ENCODE assay signal across 8 cellular contexts in genomic region chr11:36564376-36565032, GRCh38. TPM values are rescaled to one million over a fixed set of nuclear protein-coding genes. Genes with fewer than 3 reads are reported as not detected.
DNase-seq lines count a peak whose midpoint lies in the region; ATAC-seq and TF ChIP-seq lines count a peak whose summit lies in the region.

No MANE protein-coding gene starts in this region.

- peak; percentile 68 for ATAC-seq in activated CD8-positive, alpha-beta memory T cell treated with anti-CD3 and anti-CD28 coated beads, Interleukin-2, amount 10 ng/mL, durations not matched to agents 7 days and 5 days
- peak; percentile 70 for ATAC-seq in HG02973 (IDR thresholded peaks at IDR 0.05; ENCODE audit: unreplicated experiment)
- ATAC-seq in thoracic aorta (ENCODE audit: insufficient number of reproducible peaks, low FRiP score, low read depth), result no peak

- TF ChIP-seq CTCF in esophagus muscularis mucosa (IDR thresholded peaks at IDR 0.05) (peak; percentile 66 to 72 (median 70)), thoracic aorta (IDR thresholded peaks at IDR 0.05) (peak; percentile 55)

- H3K27ac ChIP-seq in esophagus muscularis mucosa (replicated peaks in 1 of 4), result no peak overlapping the region
- H3K27ac ChIP-seq in thoracic aorta, result no peak overlapping the region

- intact Hi-C loops in esophagus muscularis mucosa (cut with DNase I), result loop anchor here (1.0 to 10.0 kb wide), 3 partner anchors 58 to 180 kb away; no protein-coding TSS in a partner anchor

- H3K9me3 ChIP-seq in esophagus muscularis mucosa (peaks cover 0 to 7% (median 0%) of the 10 kb centered on the region in 4 donors), thoracic aorta (no peaks in the 10 kb centered on the region)

- H3K4me1 ChIP-seq in esophagus muscularis mucosa, result peaks cover 0 to 7% (median 5%) of the 10 kb centered on the region in 4 donors
- peaks cover 0 to 5% of the 10 kb centered on the region in 2 donors for H3K4me1 ChIP-seq in thoracic aorta (ENCODE audit: control insufficient read depth in 1 of 2, low read depth in 2 of 2)

- WGBS in esophagus muscularis mucosa, result 2% methylated on average over 15 of the region's 15 CpGs

- peak overlapping the region; percentile 22 for H3K4me3 Mint-ChIP-seq in activated CD8-positive, alpha-beta memory T cell treated with anti-CD3 and anti-CD28 coated beads, Interleukin-2, amount 10 ng/mL, durations not matched to agents 7 days and 5 days

- peaks cover 9% of the 10 kb centered on the region for H3K4me1 Mint-ChIP-seq in activated CD8-positive, alpha-beta memory T cell treated with anti-CD3 and anti-CD28 coated beads, Interleukin-2, amount 10 ng/mL, durations not matched to agents 7 days and 5 days

- TF ChIP-seq POLR2A in esophagus muscularis mucosa (IDR thresholded peaks at IDR 0.05; ENCODE audit: low read depth), result no peak

- no peak for TF ChIP-seq EP300 in esophagus muscularis mucosa (IDR thresholded peaks at IDR 0.05)

- H3K36me3 ChIP-seq in esophagus muscularis mucosa (no peaks in the 10 kb centered on the region), thoracic aorta (no peaks in the 10 kb centered on the region)

- H3K27me3 ChIP-seq in esophagus muscularis mucosa, result no peaks in the 10 kb centered on the region
- no peaks in the 10 kb centered on the region for H3K27me3 ChIP-seq in thoracic aorta (replicated peaks; ENCODE audit: insufficient read depth)

- peak; percentile 61 for DNase-seq in activated CD8-positive, alpha-beta memory T cell treated with anti-CD3 and anti-CD28 coated beads, Interleukin-2, amount 10 ng/mL, durations not matched to agents 7 days and 5 days
- no peak for DNase-seq in activated CD8-positive, alpha-beta memory T cell treated with anti-CD3 and anti-CD28 coated beads for 24 hours
- DNase-seq in NCI-H446 (lab: John Stamatoyannopoulos, UW) (peak; percentile 53 to 77), esophagus muscularis mucosa (ENCODE audit: extremely low spot score) (no peak), myocyte (ENCODE audit: low read depth) (peak; percentile 82), thoracic aorta (ENCODE audit: low spot score) (no peak)
- peak; percentile 29 to 39 for DNase-seq in activated CD4-positive, alpha-beta T cell treated with anti-CD3 and anti-CD28 coated beads, Interleukin-2, amount 50 U/mL, for 48 hours

- H3K9me3 Mint-ChIP-seq in activated CD8-positive, alpha-beta memory T cell treated with anti-CD3 and anti-CD28 coated beads, Interleukin-2, amount 10 ng/mL, durations not matched to agents 7 days and 5 days (ENCODE audit: low read depth), result peaks cover 3% of the 10 kb centered on the region

- peaks cover 6% of the 10 kb centered on the region for H3K36me3 Mint-ChIP-seq in activated CD8-positive, alpha-beta memory T cell treated with anti-CD3 and anti-CD28 coated beads, Interleukin-2, amount 10 ng/mL, durations not matched to agents 7 days and 5 days

- CTCF ChIA-PET in activated CD8-positive, alpha-beta memory T cell treated with anti-CD3 and anti-CD28 coated beads, Interleukin-2, amount 10 ng/mL, durations not matched to agents 7 days and 5 days (lab: Charles Lee), result interaction anchor here (0.7 to 9.6 kb wide), 24 partner anchors 8 to 275 kb away, joined by 3 to 105 read pairs (median 4); no protein-coding TSS in a partner anchor

- H3K27me3 Mint-ChIP-seq in activated CD8-positive, alpha-beta memory T cell treated with anti-CD3 and anti-CD28 coated beads, Interleukin-2, amount 10 ng/mL, durations not matched to agents 7 days and 5 days, result peaks cover 40% of the 10 kb centered on the region

- no peak overlapping the region for H3K27ac Mint-ChIP-seq in activated CD8-positive, alpha-beta memory T cell treated with anti-CD3 and anti-CD28 coated beads, Interleukin-2, amount 10 ng/mL, durations not matched to agents 7 days and 5 days

- peak overlapping the region; percentile 38 to 54 (median 41) for H3K4me3 ChIP-seq in esophagus muscularis mucosa
- H3K4me3 ChIP-seq in thoracic aorta, result peak overlapping the region; percentile 66

RNA-seq across cellular contexts. Expression of gene RAG1, which starts 3.3 kb away (rescaled TPM):
- under 1 TPM; 0.32 to 0.40 TPM for total RNA-seq in activated CD8-positive, alpha-beta memory T cell treated with anti-CD3 and anti-CD28 coated beads, Interleukin-2, amount 10 ng/mL, durations not matched to agents 7 days and 5 days
- under 1 TPM; 0.33 to 0.80 (median 0.56) TPM for total RNA-seq in esophagus muscularis mucosa
- 2.6 and 5.6 TPM in 2 replicates for total RNA-seq in myocyte
- 2.3 TPM for polyA plus RNA-seq in myocyte (2012)
- under 1 TPM; 0.28 to 0.54 TPM for total RNA-seq in thoracic aorta

RNA-seq across cellular contexts. Expression of gene IFTAP, which starts 29.8 kb away (rescaled TPM):
- 1 to 10 TPM; 1.1 to 2.0 TPM for total RNA-seq in activated CD8-positive, alpha-beta memory T cell treated with anti-CD3 and anti-CD28 coated beads, Interleukin-2, amount 10 ng/mL, durations not matched to agents 7 days and 5 days
- total RNA-seq in esophagus muscularis mucosa (10 to 100 TPM; 23.3 to 46.5 (median 26.1) TPM), myocyte (45.1 and 51.0 TPM in 2 replicates), thoracic aorta (10 to 100 TPM; 18.3 to 41.0 TPM)
- 28.0 TPM for polyA plus RNA-seq in myocyte (2012)

RNA-seq across cellular contexts. Expression of gene RAG2, which starts 33.5 kb away (rescaled TPM):
- not detected for total RNA-seq in activated CD8-positive, alpha-beta memory T cell treated with anti-CD3 and anti-CD28 coated beads, Interleukin-2, amount 10 ng/mL, durations not matched to agents 7 days and 5 days
- not detected for total RNA-seq in esophagus muscularis mucosa
- total RNA-seq in myocyte, result not detected in 2 replicates
- not detected for polyA plus RNA-seq in myocyte (2012)
- total RNA-seq in thoracic aorta, result not detected

RNA-seq across cellular contexts. Expression of gene TRAF6, which starts 54.4 kb away (rescaled TPM):
- total RNA-seq in activated CD8-positive, alpha-beta memory T cell treated with anti-CD3 and anti-CD28 coated beads, Interleukin-2, amount 10 ng/mL, durations not matched to agents 7 days and 5 days, result 10 to 100 TPM in 1 of 2 experiments, 1 to 10 TPM in 1; 9.1 to 10.9 TPM
- total RNA-seq in esophagus muscularis mucosa, result 10 to 100 TPM; 10.3 to 16.4 (median 12.8) TPM
- 18.3 and 20.4 TPM in 2 replicates for total RNA-seq in myocyte
- 7.5 TPM for polyA plus RNA-seq in myocyte (2012)
- 10 to 100 TPM; 18.0 to 18.3 TPM for total RNA-seq in thoracic aorta

Comparison
In these comparisons a context has a peak if more than half of its experiments do, and no peak if none do; other contexts are left out.
1. DNase-seq: peak in activated CD8-positive, alpha-beta memory T cell treated with anti-CD3 and anti-CD28 coated beads, Interleukin-2, amount 10 ng/mL, durations not matched to agents 7 days and 5 days (single experiment), NCI-H446 (2 of 2), activated CD4-positive, alpha-beta T cell treated with anti-CD3 and anti-CD28 coated beads, Interleukin-2, amount 50 U/mL, for 48 hours (2 of 2) and myocyte (single experiment); none in activated CD8-positive, alpha-beta memory T cell treated with anti-CD3 and anti-CD28 coated beads for 24 hours (single experiment), esophagus muscularis mucosa (single experiment) and thoracic aorta (single experiment).
2. RNA of gene IFTAP, which starts 29.8 kb away (total RNA-seq): 45.1 to 51.0 TPM in myocyte, 18.3 to 41.0 TPM in thoracic aorta and 23.3 to 46.5 TPM in esophagus muscularis mucosa; 1.1 to 2.0 TPM in activated CD8-positive, alpha-beta memory T cell treated with anti-CD3 and anti-CD28 coated beads, Interleukin-2, amount 10 ng/mL, durations not matched to agents 7 days and 5 days; every median in the first group is over 4 times any median in the second.